Comparison of ENCODE assay signal across 10 cellular contexts in genomic region chr19:38304866-38305429, GRCh38. TPM values are rescaled to one million over a fixed set of nuclear protein-coding genes. Genes with fewer than 3 reads are reported as not detected.
A peak's percentile ranks its signal among the peaks of the same experiment; 100 is the strongest.
DNase-seq lines count a peak whose midpoint lies in the region; ATAC-seq, FAIRE-seq and TF ChIP-seq lines count a peak whose summit lies in the region.
"Had no signal": no experiment of that assay in that cellular context is flagged by ENCODE, and none has a peak within 500 bp of the region (broad histone marks: within the 10 kb centered on the region; RNA-seq: fewer than 3 reads in every experiment).

No MANE protein-coding gene starts in this region.

- POLR2A ChIA-PET in K562 (lab: Yijun Ruan, JAX), result no interaction called here

- no peak for TF ChIP-seq RAD21 in K562 (CRISPR knock-in tag; conservative IDR thresholded peaks at IDR 0.05 in 1 of 2, IDR thresholded peaks at IDR 0.05 in 1 of 2)

- H3K4me3 ChIP-seq in K562, result no peak overlapping the region
- peak overlapping the region in 1 of 2 donors; percentile 37 for H3K4me3 ChIP-seq in vagina
- H3K4me3 ChIP-seq in uterus, result no peak overlapping the region

- no peak overlapping the region for H2AFZ ChIP-seq in K562 (ENCODE audit: low read depth, low read length)

- TF ChIP-seq EP300 in K562 (IDR thresholded peaks at IDR 0.05; ENCODE audit: low read length), result peak; percentile 30; the same call in 1 of the 2 replicates

- FAIRE-seq in K562 (lab: Jason Lieb, UNC), result peak; percentile 97

- BruUV-seq in K562 (replicated peaks; lab: Mats Ljungman, UMichigan), result TSS peak; percentile 28

- H3K27ac ChIP-seq in K562 (ENCODE audit: extremely low read depth, low read depth, low read length), result no peak overlapping the region
- H3K27ac ChIP-seq in vagina, result peak overlapping the region; percentile 31
- no peak overlapping the region for H3K27ac ChIP-seq in uterus

- H3K4me1 ChIP-seq in K562 (replicated peaks in 1 of 2; ENCODE audit: control insufficient read depth in 2 of 2, insufficient read depth in 2 of 2, low read length in 2 of 2) (peaks cover 22 to 68% of the 10 kb centered on the region in 2 experiments), vagina (peaks cover 6% of the 10 kb centered on the region), uterus (no peaks in the 10 kb centered on the region)

- no peaks in the 10 kb centered on the region for H3K27me3 ChIP-seq in K562 (ENCODE audit: control insufficient read depth in 2 of 2, insufficient read depth in 2 of 2, low read length in 2 of 2)
- no peaks in the 10 kb centered on the region for H3K27me3 ChIP-seq in vagina
- no peaks in the 10 kb centered on the region for H3K27me3 ChIP-seq in uterus

- peak overlapping the region in 1 of 2 experiments; percentile 78; a peak in 2 of 4 replicates for H3K9ac ChIP-seq in K562 (ENCODE audit: insufficient read depth in 1 of 2, low read depth in 2 of 2, low read length in 2 of 2)

- H3K4me2 ChIP-seq in K562 (ENCODE audit: insufficient read depth, low read length), result peak overlapping the region; percentile 20; the same call in 1 of the 2 replicates

- WGBS in K562 (ENCODE audit: insufficient coverage, low coverage, missing lambda C conversion rate), result 13% methylated on average over 14 of the region's 29 CpGs

- intact Hi-C loops in K562 (cut with micrococcal nuclease) (no loop called here), vagina (cut with DNase I) (no loop called here), uterus (cut with DNase I; ENCODE audit: low total_unique reads) (no loop called here), posterior cingulate gyrus (cut with DNase I) (no loop called here)

- H3K79me2 ChIP-seq in K562 (ENCODE audit: control insufficient read depth, insufficient read depth, low read length), result peaks cover 15% of the 10 kb centered on the region

- H4K20me1 ChIP-seq in K562 (replicated peaks; ENCODE audit: control insufficient read depth, insufficient read depth, low read length), result no peaks in the 10 kb centered on the region

- no peak for TF ChIP-seq CTCF in K562 (IDR thresholded peaks at IDR 0.05 in 2 of 3, conservative IDR thresholded peaks at IDR 0.05 in 1 of 3; ENCODE audit: insufficient read depth in 2 of 3, low read depth in 1 of 3, low read length in 3 of 3)
- no peak for TF ChIP-seq CTCF in vagina (IDR thresholded peaks at IDR 0.05)
- TF ChIP-seq CTCF in uterus (IDR thresholded peaks at IDR 0.05), result no peak

- in situ Hi-C loops in K562 (cut with MboI), result no loop called here

- H3K9me1 ChIP-seq in K562 (ENCODE audit: control insufficient read depth, insufficient read depth, low read length), result no peaks in the 10 kb centered on the region

- ATAC-seq in K562, result peak; percentile 96
- ATAC-seq: activated CD4-positive, alpha-beta T cell treated with anti-CD3 and anti-CD28 coated beads for 36 hours had no signal

- DNase-seq in SIG-M5 treated with dmso at 0.1 percent for 504 hours (lab: John Stamatoyannopoulos, UW; ENCODE audit: unreplicated experiment) (peak; percentile 42), SIG-M5 (lab: John Stamatoyannopoulos, UW) (no peak), K562 (ENCODE audit: extremely low read depth in 1 of 4, low spot score in 3 of 4) (peak; percentile 96 to 98 (median 97)), kidney tubule cell (ENCODE audit: low spot score) (peak; percentile 94), vagina (ENCODE audit: extremely low spot score in 2 of 2) (no peak), uterus (no peak), germinal center (ENCODE audit: low spot score) (no peak), posterior cingulate gyrus (no peak)
- DNase-seq: activated CD4-positive, alpha-beta T cell treated with anti-CD3 and anti-CD28 coated beads for 36 hours; stimulated activated CD4-positive, alpha-beta T cell treated with anti-CD3 and anti-CD28 coated beads, Interleukin-12 subunit alpha, Interleukin-12 subunit beta, amount 100 ng/mL, for 4 hours had no signal

- TF ChIP-seq POLR2A in K562 (conservative IDR thresholded peaks at IDR 0.05) (peak; percentile 49), vagina (IDR thresholded peaks at IDR 0.05) (peak in 1 of 2 donors; percentile 9), uterus (IDR thresholded peaks at IDR 0.05) (peak in 1 of 2 donors; percentile 24)

- CTCF ChIA-PET in K562 (lab: Yijun Ruan, JAX; ENCODE audit: low intra/inter-chr PET ratio), result no interaction called here

- no peaks in the 10 kb centered on the region for H3K9me3 ChIP-seq in K562 (replicated peaks; ENCODE audit: control insufficient read depth, insufficient read depth, low read depth, low read length)
- no peaks in the 10 kb centered on the region for H3K9me3 ChIP-seq in vagina
- H3K9me3 ChIP-seq in uterus, result no peaks in the 10 kb centered on the region

- H3K36me3 ChIP-seq in K562 (ENCODE audit: control insufficient read depth, insufficient read depth, low read length) (peaks cover 62% of the 10 kb centered on the region; the same call in 2 of the 3 replicates), vagina (peaks cover 0 to 22% of the 10 kb centered on the region in 2 donors), uterus (no peaks in the 10 kb centered on the region)

RNA-seq across cellular contexts. Expression of gene C19orf33, which starts 0.9 kb away (rescaled TPM):
- not detected in 2 replicates for total RNA-seq in K562 (2011; cell fraction: chromatin; rRNA removed; ENCODE audit: low replicate concordance)
- total RNA-seq in K562 (2011; cell fraction: nucleolus; rRNA removed), result not detected in 2 replicates
- not detected in 2 replicates for total RNA-seq in K562 (2011; cell fraction: nucleoplasm; rRNA removed)
- not detected in 2 replicates for total RNA-seq in K562 (2014; rRNA removed)
- not detected in 2 replicates for total RNA-seq in K562 (2014; rRNA removed; fragmentation: Illumina TruSeq; extraction: Trizol)
- not detected in 2 replicates for total RNA-seq in K562 (2015; rRNA removed; fragmentation: Illumina TruSeq; extraction: Trizol)
- not detected in 2 replicates for total RNA-seq in K562 (2021)
- polyA plus RNA-seq in K562 (2011; rRNA removed), result not detected in 2 replicates
- 0.57 TPM in 1 of 2 replicates, not detected in the other for polyA plus RNA-seq in K562 (2011; cell fraction: cytosol; rRNA removed)
- polyA plus RNA-seq in K562 (2011; cell fraction: nucleus; rRNA removed), result not detected in 2 replicates
- polyA plus RNA-seq in K562 (2012), result 0.29 TPM in 1 of 2 replicates, not detected in the other
- polyA plus RNA-seq in K562 (2014; fragmentation: Illumina TruSeq; extraction: Trizol), result not detected in 2 replicates
- polyA plus RNA-seq in K562 (2014; fragmentation: Nextera tagmentation; extraction: Ambion mirVana), result not detected
- 3.2 TPM in 1 of 2 replicates, not detected in the other for polyA plus RNA-seq in K562 (2014; rRNA removed)
- not detected in 2 replicates for polyA minus RNA-seq in K562 (2011; rRNA and poly(A)+ RNA removed)
- polyA minus RNA-seq in K562 (2011; cell fraction: cytosol; rRNA and poly(A)+ RNA removed), result not detected in 2 replicates
- polyA minus RNA-seq in K562 (2011; cell fraction: nucleus; rRNA and poly(A)+ RNA removed), result 0.81 TPM in 1 of 2 replicates, not detected in the other
- total RNA-seq in vagina, result 96.5 TPM
- total RNA-seq in uterus, result 10 to 100 TPM in 1 of 4 donors, 1 to 10 TPM in 2, not detected in 1; 2.9 to 15.3 (median 4.1) TPM
- total RNA-seq: activated CD4-positive, alpha-beta T cell treated with anti-CD3 and anti-CD28 coated beads for 36 hours had no signal

RNA-seq across cellular contexts. Expression of gene YIF1B, which starts 10.8 kb away (rescaled TPM):
- 108 and 422 TPM in 2 replicates for total RNA-seq in K562 (2011; cell fraction: chromatin; rRNA removed; ENCODE audit: low replicate concordance)
- 844 and 880 TPM in 2 replicates for total RNA-seq in K562 (2011; cell fraction: nucleolus; rRNA removed)
- 389 and 454 TPM in 2 replicates for total RNA-seq in K562 (2011; cell fraction: nucleoplasm; rRNA removed)
- total RNA-seq in K562 (2014; rRNA removed) (397 and 458 TPM in 2 replicates), K562 (2014; rRNA removed; fragmentation: Illumina TruSeq; extraction: Trizol) (92.4 and 102 TPM in 2 replicates), K562 (2015; rRNA removed; fragmentation: Illumina TruSeq; extraction: Trizol) (213 and 217 TPM in 2 replicates), K562 (2021) (329 and 345 TPM in 2 replicates), vagina (32.9 TPM), uterus (10 to 100 TPM in 3 of 4 donors, 1 to 10 TPM in 1; 6.4 to 31.7 (median 21.5) TPM)
- polyA plus RNA-seq in K562 (2011; rRNA removed) (400 and 618 TPM in 2 replicates), K562 (2014; fragmentation: Illumina TruSeq; extraction: Trizol) (323 and 490 TPM in 2 replicates), K562 (2014; fragmentation: Nextera tagmentation; extraction: Ambion mirVana) (10 to 100 TPM in 1 of 2 experiments, 1 to 10 TPM in 1; 8.5 to 84.7 TPM), K562 (2014; rRNA removed) (586 and 617 TPM in 2 replicates)
- 1,022 and 1,984 TPM in 2 replicates for polyA plus RNA-seq in K562 (2011; cell fraction: cytosol; rRNA removed)
- polyA plus RNA-seq in K562 (2011; cell fraction: nucleus; rRNA removed), result 645 and 781 TPM in 2 replicates
- polyA plus RNA-seq in K562 (2012), result 339 and 566 TPM in 2 replicates
- 79.0 and 123 TPM in 2 replicates for polyA minus RNA-seq in K562 (2011; rRNA and poly(A)+ RNA removed)
- 183 and 249 TPM in 2 replicates for polyA minus RNA-seq in K562 (2011; cell fraction: cytosol; rRNA and poly(A)+ RNA removed)
- 64.5 and 82.9 TPM in 2 replicates for polyA minus RNA-seq in K562 (2011; cell fraction: nucleus; rRNA and poly(A)+ RNA removed)

RNA-seq across cellular contexts. Expression of gene KCNK6, which starts 14.7 kb away (rescaled TPM):
- 0.18 and 0.90 TPM in 2 replicates for total RNA-seq in K562 (2011; cell fraction: chromatin; rRNA removed; ENCODE audit: low replicate concordance)
- 0.17 and 0.92 TPM in 2 replicates for total RNA-seq in K562 (2011; cell fraction: nucleolus; rRNA removed)
- 0.29 and 1.1 TPM in 2 replicates for total RNA-seq in K562 (2011; cell fraction: nucleoplasm; rRNA removed)
- total RNA-seq in K562 (2014; rRNA removed), result 0.05 and 0.12 TPM in 2 replicates
- total RNA-seq in K562 (2014; rRNA removed; fragmentation: Illumina TruSeq; extraction: Trizol), result 0.06 and 0.15 TPM in 2 replicates
- total RNA-seq in K562 (2015; rRNA removed; fragmentation: Illumina TruSeq; extraction: Trizol), result 0.04 and 0.07 TPM in 2 replicates
- 0.18 and 0.31 TPM in 2 replicates for total RNA-seq in K562 (2021)
- 0.07 and 0.16 TPM in 2 replicates for polyA plus RNA-seq in K562 (2011; rRNA removed)
- polyA plus RNA-seq in K562 (2011; cell fraction: cytosol; rRNA removed), result 0.07 and 0.25 TPM in 2 replicates
- polyA plus RNA-seq in K562 (2011; cell fraction: nucleus; rRNA removed), result 0.10 TPM in 2 replicates
- 0.20 and 0.47 TPM in 2 replicates for polyA plus RNA-seq in K562 (2012)
- polyA plus RNA-seq in K562 (2014; fragmentation: Illumina TruSeq; extraction: Trizol), result 0.08 and 0.42 TPM in 2 replicates
- under 1 TPM; 0.24 to 0.27 TPM for polyA plus RNA-seq in K562 (2014; fragmentation: Nextera tagmentation; extraction: Ambion mirVana)
- 0.07 and 0.08 TPM in 2 replicates for polyA plus RNA-seq in K562 (2014; rRNA removed)
- 0.07 and 0.09 TPM in 2 replicates for polyA minus RNA-seq in K562 (2011; rRNA and poly(A)+ RNA removed)
- polyA minus RNA-seq in K562 (2011; cell fraction: cytosol; rRNA and poly(A)+ RNA removed), result not detected in 2 replicates
- under 0.01 and 0.11 TPM in 2 replicates for polyA minus RNA-seq in K562 (2011; cell fraction: nucleus; rRNA and poly(A)+ RNA removed)
- 16.2 TPM for total RNA-seq in vagina
- total RNA-seq in uterus, result 10 to 100 TPM in 1 of 4 donors, 1 to 10 TPM in 2, under 1 TPM in 1; 0.59 to 60.6 (median 4.3) TPM

RNA-seq across cellular contexts. Expression of gene CATSPERG, which starts 30.7 kb away (rescaled TPM):
- total RNA-seq in K562 (2011; cell fraction: chromatin; rRNA removed; ENCODE audit: low replicate concordance), result 13.9 and 31.7 TPM in 2 replicates
- 19.7 and 20.7 TPM in 2 replicates for total RNA-seq in K562 (2011; cell fraction: nucleolus; rRNA removed)
- total RNA-seq in K562 (2011; cell fraction: nucleoplasm; rRNA removed), result 21.0 and 26.9 TPM in 2 replicates
- 0.37 TPM in 1 of 2 replicates, not detected in the other for total RNA-seq in K562 (2014; rRNA removed)
- 0.41 and 0.58 TPM in 2 replicates for total RNA-seq in K562 (2014; rRNA removed; fragmentation: Illumina TruSeq; extraction: Trizol)
- total RNA-seq in K562 (2015; rRNA removed; fragmentation: Illumina TruSeq; extraction: Trizol), result 0.72 and 0.76 TPM in 2 replicates
- 1.8 and 2.2 TPM in 2 replicates for total RNA-seq in K562 (2021)
- polyA plus RNA-seq in K562 (2011; rRNA removed), result 0.56 and 1.0 TPM in 2 replicates
- 0.27 and 0.46 TPM in 2 replicates for polyA plus RNA-seq in K562 (2011; cell fraction: cytosol; rRNA removed)
- polyA plus RNA-seq in K562 (2011; cell fraction: nucleus; rRNA removed), result 3.2 and 3.3 TPM in 2 replicates
- polyA plus RNA-seq in K562 (2012), result 0.55 and 0.90 TPM in 2 replicates
- 0.15 and 0.30 TPM in 2 replicates for polyA plus RNA-seq in K562 (2014; fragmentation: Illumina TruSeq; extraction: Trizol)
- under 1 TPM in 1 of 2 experiments, not detected in 1; 0.07 TPM for polyA plus RNA-seq in K562 (2014; fragmentation: Nextera tagmentation; extraction: Ambion mirVana)
- 0.97 and 1.1 TPM in 2 replicates for polyA plus RNA-seq in K562 (2014; rRNA removed)
- 1.3 and 1.6 TPM in 2 replicates for polyA minus RNA-seq in K562 (2011; rRNA and poly(A)+ RNA removed)
- polyA minus RNA-seq in K562 (2011; cell fraction: cytosol; rRNA and poly(A)+ RNA removed), result 0.95 and 1.5 TPM in 2 replicates
- 3.6 and 4.6 TPM in 2 replicates for polyA minus RNA-seq in K562 (2011; cell fraction: nucleus; rRNA and poly(A)+ RNA removed)
- total RNA-seq in vagina, result 2.2 TPM
- 10 to 100 TPM in 3 of 4 donors, not detected in 1; 10.6 to 95.3 (median 19.3) TPM for total RNA-seq in uterus

RNA-seq across cellular contexts. Expression of gene SPINT2, which starts 40.6 kb away (rescaled TPM):
- total RNA-seq in K562 (2011; cell fraction: chromatin; rRNA removed; ENCODE audit: low replicate concordance), result 0.49 and 2.1 TPM in 2 replicates
- total RNA-seq in K562 (2011; cell fraction: nucleolus; rRNA removed), result 1.7 and 3.2 TPM in 2 replicates
- 0.73 and 4.7 TPM in 2 replicates for total RNA-seq in K562 (2011; cell fraction: nucleoplasm; rRNA removed)
- total RNA-seq in K562 (2014; rRNA removed) (1.0 and 3.5 TPM in 2 replicates), K562 (2014; rRNA removed; fragmentation: Illumina TruSeq; extraction: Trizol) (0.38 and 0.84 TPM in 2 replicates), K562 (2015; rRNA removed; fragmentation: Illumina TruSeq; extraction: Trizol) (0.65 and 1.4 TPM in 2 replicates), K562 (2021) (1.9 and 2.1 TPM in 2 replicates), vagina (174 TPM), uterus (10 to 100 TPM; 11.8 to 72.8 (median 29.4) TPM)
- polyA plus RNA-seq in K562 (2011; rRNA removed) (4.5 and 4.6 TPM in 2 replicates), K562 (2014; fragmentation: Illumina TruSeq; extraction: Trizol) (3.6 and 4.4 TPM in 2 replicates), K562 (2014; fragmentation: Nextera tagmentation; extraction: Ambion mirVana) (1 to 10 TPM; 3.4 to 4.1 TPM), K562 (2014; rRNA removed) (0.93 and 1.6 TPM in 2 replicates)
- 3.5 and 6.8 TPM in 2 replicates for polyA plus RNA-seq in K562 (2011; cell fraction: cytosol; rRNA removed)
- polyA plus RNA-seq in K562 (2011; cell fraction: nucleus; rRNA removed), result 3.8 and 4.9 TPM in 2 replicates
- polyA plus RNA-seq in K562 (2012), result 0.69 and 1.3 TPM in 2 replicates
- polyA minus RNA-seq in K562 (2011; rRNA and poly(A)+ RNA removed), result 1.9 and 3.0 TPM in 2 replicates
- polyA minus RNA-seq in K562 (2011; cell fraction: cytosol; rRNA and poly(A)+ RNA removed), result 4.6 TPM in 1 of 2 replicates, not detected in the other
- 0.40 and 2.0 TPM in 2 replicates for polyA minus RNA-seq in K562 (2011; cell fraction: nucleus; rRNA and poly(A)+ RNA removed)

Comparison
In these comparisons a context has a peak if more than half of its experiments do, and no peak if none do; other contexts are left out.
1. DNase-seq: peak in SIG-M5 treated with dmso at 0.1 percent for 504 hours (single experiment), K562 (4 of 4) and kidney tubule cell (single experiment); none in SIG-M5 (single experiment), vagina (0 of 2), uterus (0 of 2), germinal center (single experiment) and posterior cingulate gyrus (0 of 10).